In the genomic region with DNA sequence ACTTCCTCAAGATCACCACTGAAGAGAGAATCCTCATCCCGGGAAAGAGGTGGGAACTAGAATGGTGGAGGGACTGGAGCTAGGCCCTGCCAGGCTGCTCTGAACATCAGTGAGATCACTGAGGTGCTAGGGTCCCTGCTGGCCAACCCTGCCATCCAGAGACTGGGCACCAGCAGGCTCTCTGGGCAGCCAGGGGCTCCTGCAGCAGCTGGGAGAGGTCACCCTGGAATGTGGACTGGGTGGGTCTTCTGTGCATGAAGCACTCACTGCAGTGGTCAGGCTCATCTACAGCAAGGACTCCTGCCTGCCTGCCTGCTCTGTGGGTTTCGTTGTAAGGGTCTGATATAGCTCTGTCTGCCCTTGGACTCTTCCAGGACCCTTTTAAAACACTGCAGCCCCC, we compare ENCODE assay signal across 1 cellular context.
TF ChIP-seq lines count a peak whose summit lies in the region.

No MANE protein-coding gene starts in this region.

TF ChIP-seq in WTC11, 78 proteins besides CTCF, POLR2A, EP300 and RAD21 (continued from another document):
- TF ChIP-seq, protein P1, sequence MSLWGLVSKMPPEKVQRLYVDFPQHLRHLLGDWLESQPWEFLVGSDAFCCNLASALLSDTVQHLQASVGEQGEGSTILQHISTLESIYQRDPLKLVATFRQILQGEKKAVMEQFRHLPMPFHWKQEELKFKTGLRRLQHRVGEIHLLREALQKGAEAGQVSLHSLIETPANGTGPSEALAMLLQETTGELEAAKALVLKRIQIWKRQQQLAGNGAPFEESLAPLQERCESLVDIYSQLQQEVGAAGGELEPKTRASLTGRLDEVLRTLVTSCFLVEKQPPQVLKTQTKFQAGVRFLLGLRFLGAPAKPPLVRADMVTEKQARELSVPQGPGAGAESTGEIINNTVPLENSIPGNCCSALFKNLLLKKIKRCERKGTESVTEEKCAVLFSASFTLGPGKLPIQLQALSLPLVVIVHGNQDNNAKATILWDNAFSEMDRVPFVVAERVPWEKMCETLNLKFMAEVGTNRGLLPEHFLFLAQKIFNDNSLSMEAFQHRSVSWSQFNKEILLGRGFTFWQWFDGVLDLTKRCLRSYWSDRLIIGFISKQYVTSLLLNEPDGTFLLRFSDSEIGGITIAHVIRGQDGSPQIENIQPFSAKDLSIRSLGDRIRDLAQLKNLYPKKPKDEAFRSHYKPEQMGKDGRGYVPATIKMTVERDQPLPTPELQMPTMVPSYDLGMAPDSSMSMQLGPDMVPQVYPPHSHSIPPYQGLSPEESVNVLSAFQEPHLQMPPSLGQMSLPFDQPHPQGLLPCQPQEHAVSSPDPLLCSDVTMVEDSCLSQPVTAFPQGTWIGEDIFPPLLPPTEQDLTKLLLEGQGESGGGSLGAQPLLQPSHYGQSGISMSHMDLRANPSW (CRISPR knock-in tag; conservative IDR thresholded peaks at IDR 0.05; ENCODE audit: low read depth), result no peak
- TF ChIP-seq ESRRA (CRISPR knock-in tag; IDR thresholded peaks at IDR 0.05; ENCODE audit: borderline replicate concordance) (no peak), ZNF138 (CRISPR knock-in tag; conservative IDR thresholded peaks at IDR 0.05) (no peak), GRHL2 (CRISPR knock-in tag; IDR thresholded peaks at IDR 0.05; ENCODE audit: insufficient replicate concordance, severe bottlenecking) (no peak), EMX1 (CRISPR knock-in tag; IDR thresholded peaks at IDR 0.05) (no peak), NFATC4 (CRISPR knock-in tag; IDR thresholded peaks at IDR 0.05) (no peak), JAZF1 (CRISPR knock-in tag; IDR thresholded peaks at IDR 0.05) (no peak), TEAD1 (CRISPR knock-in tag; IDR thresholded peaks at IDR 0.05) (no peak), TCF7 (CRISPR knock-in tag; IDR thresholded peaks at IDR 0.05; ENCODE audit: low read depth) (no peak), FOXP1 (CRISPR knock-in tag; IDR thresholded peaks at IDR 0.05; ENCODE audit: borderline replicate concordance) (no peak), ZNF671 (CRISPR knock-in tag; IDR thresholded peaks at IDR 0.05) (no peak)
- TF ChIP-seq, protein P2, sequence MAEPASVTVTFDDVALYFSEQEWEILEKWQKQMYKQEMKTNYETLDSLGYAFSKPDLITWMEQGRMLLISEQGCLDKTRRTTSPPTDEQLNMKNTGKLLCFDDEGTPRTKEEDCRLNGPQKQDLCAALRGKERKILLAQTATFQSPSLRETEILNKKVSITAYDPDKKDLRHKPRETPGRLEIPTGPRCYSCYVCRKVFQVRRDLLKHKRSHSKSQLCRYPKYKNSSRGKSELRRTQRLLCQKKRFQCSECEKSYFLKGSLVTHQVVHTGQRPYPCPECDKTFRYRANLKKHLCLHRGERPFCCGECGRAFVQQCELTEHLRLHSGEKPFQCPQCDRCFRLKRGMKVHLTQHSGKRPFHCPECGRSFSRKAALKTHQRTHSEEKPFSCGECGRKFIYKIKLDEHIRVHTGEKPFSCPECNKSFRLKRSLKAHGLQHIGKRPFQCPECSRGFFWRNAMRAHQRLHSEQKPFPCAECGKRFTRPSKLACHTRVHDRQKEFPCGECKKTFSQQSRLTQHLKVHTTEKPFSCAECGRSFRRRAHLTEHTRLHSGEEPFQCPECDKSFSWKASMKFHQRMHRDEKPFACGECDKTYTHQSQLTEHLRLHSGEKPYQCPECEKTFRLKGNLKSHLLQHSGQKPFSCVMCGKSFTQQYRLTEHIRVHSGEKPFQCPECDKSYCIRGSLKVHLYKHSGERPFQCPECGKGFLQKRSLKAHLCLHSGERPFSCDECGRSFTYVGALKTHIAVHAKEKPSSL (CRISPR knock-in tag; conservative IDR thresholded peaks at IDR 0.05), result no peak
- TF ChIP-seq, protein P3, sequence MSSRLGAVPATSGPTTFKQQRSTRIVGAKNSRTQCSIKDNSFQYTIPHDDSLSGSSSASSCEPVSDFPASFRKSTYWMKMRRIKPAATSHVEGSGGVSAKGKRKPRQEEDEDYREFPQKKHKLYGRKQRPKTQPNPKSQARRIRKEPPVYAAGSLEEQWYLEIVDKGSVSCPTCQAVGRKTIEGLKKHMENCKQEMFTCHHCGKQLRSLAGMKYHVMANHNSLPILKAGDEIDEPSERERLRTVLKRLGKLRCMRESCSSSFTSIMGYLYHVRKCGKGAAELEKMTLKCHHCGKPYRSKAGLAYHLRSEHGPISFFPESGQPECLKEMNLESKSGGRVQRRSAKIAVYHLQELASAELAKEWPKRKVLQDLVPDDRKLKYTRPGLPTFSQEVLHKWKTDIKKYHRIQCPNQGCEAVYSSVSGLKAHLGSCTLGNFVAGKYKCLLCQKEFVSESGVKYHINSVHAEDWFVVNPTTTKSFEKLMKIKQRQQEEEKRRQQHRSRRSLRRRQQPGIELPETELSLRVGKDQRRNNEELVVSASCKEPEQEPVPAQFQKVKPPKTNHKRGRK (CRISPR knock-in tag; IDR thresholded peaks at IDR 0.05; ENCODE audit: borderline replicate concordance), result no peak
- TF ChIP-seq, protein P4, sequence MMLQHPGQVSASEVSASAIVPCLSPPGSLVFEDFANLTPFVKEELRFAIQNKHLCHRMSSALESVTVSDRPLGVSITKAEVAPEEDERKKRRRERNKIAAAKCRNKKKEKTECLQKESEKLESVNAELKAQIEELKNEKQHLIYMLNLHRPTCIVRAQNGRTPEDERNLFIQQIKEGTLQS (CRISPR knock-in tag; conservative IDR thresholded peaks at IDR 0.05), result no peak
TF ChIP-seq in WTC11: peak in this region for 0.
